Comparison of ENCODE assay signal across 8 cellular contexts in genomic region chr11:44595964-44596381, GRCh38. TPM values are rescaled to one million over a fixed set of nuclear protein-coding genes. Genes with fewer than 3 reads are reported as not detected.
A peak's percentile ranks its signal among the peaks of the same experiment; 100 is the strongest.
DNase-seq lines count a peak whose midpoint lies in the region; ATAC-seq and TF ChIP-seq lines count a peak whose summit lies in the region.

No MANE protein-coding gene starts in this region.

- ATAC-seq in DND-41 (ENCODE audit: insufficient read depth, low read depth), result no peak
- no peak for ATAC-seq in T-cell (replicated peaks in 1 of 4)
- ATAC-seq in PC-3, result no peak
- ATAC-seq in GM21526 (IDR thresholded peaks at IDR 0.05; ENCODE audit: low FRiP score, unreplicated experiment), result no peak

- H2AFZ ChIP-seq in DND-41 (ENCODE audit: low read depth, low read length) (no peak overlapping the region), PC-3 (ENCODE audit: low read length) (no peak overlapping the region)

- H3K9me3 ChIP-seq in DND-41 (ENCODE audit: insufficient read depth, low read length, severe bottlenecking) (no peaks in the 10 kb centered on the region), PC-3 (ENCODE audit: low read length) (no peaks in the 10 kb centered on the region)

- H3K27ac Mint-ChIP-seq in T-cell, result peak overlapping the region; percentile 97

- H3K36me3 Mint-ChIP-seq in T-cell, result peaks cover 21% of the 10 kb centered on the region

- H3K79me2 ChIP-seq in DND-41 (ENCODE audit: insufficient read depth, low read length) (peaks cover 11% of the 10 kb centered on the region; the same call in 1 of the 2 replicates), PC-3 (ENCODE audit: low read length) (no peaks in the 10 kb centered on the region)

- peaks cover 65% of the 10 kb centered on the region for H4K20me1 ChIP-seq in DND-41 (ENCODE audit: insufficient read depth, low read length)
- no peaks in the 10 kb centered on the region for H4K20me1 ChIP-seq in PC-3 (ENCODE audit: low read length)

- intact Hi-C loops in posterior cingulate gyrus (cut with DNase I), result no loop called here
- intact Hi-C loops in PC-3 (cut with micrococcal nuclease), result no loop called here

- H3K9ac ChIP-seq in DND-41 (ENCODE audit: low read depth, low read length) (no peak overlapping the region), PC-3 (ENCODE audit: low read length) (no peak overlapping the region)

- H3K36me3 ChIP-seq in DND-41 (ENCODE audit: insufficient read depth, low read length) (peaks cover 88% of the 10 kb centered on the region), PC-3 (ENCODE audit: low read depth, low read length) (no peaks in the 10 kb centered on the region)

- H3K27ac ChIP-seq in DND-41 (ENCODE audit: low read length) (peak overlapping the region; percentile 45; the same call in 1 of the 2 replicates), PC-3 (ENCODE audit: low read length) (no peak overlapping the region)

- BruUV-seq in PC-3 (replicated peaks; lab: Mats Ljungman, UMichigan), result no TSS peak

- H3K27me3 ChIP-seq in DND-41 (ENCODE audit: insufficient read depth, low read length, poor library complexity) (no peaks in the 10 kb centered on the region), PC-3 (ENCODE audit: low read length) (no peaks in the 10 kb centered on the region)

- CTCF ChIA-PET in T-cell (lab: Charles Lee), result interaction anchor here in 1 of 2 donors (0.5 to 2.2 kb wide), 3 partner anchors 22 to 139 kb away, joined by 4 to 7 read pairs (median 7); partner anchors contain the start of gene CD82
- CTCF ChIA-PET in PC-3 (lab: Charles Lee), result no interaction called here

- peaks cover 53 to 88% (median 66%) of the 10 kb centered on the region in 3 donors for H3K4me1 Mint-ChIP-seq in T-cell

- H3K4me2 ChIP-seq in DND-41 (ENCODE audit: insufficient read depth, low read length), result no peak overlapping the region
- no peak overlapping the region for H3K4me2 ChIP-seq in PC-3 (ENCODE audit: low read length)

- H3K27me3 Mint-ChIP-seq in T-cell, result no peaks in the 10 kb centered on the region

- POLR2A ChIA-PET in T-cell (lab: Charles Lee), result interaction anchor here in 1 of 2 donors (0.8 kb wide), 1 partner anchor 11 kb away, joined by 3 read pairs; no protein-coding TSS in a partner anchor
- POLR2A ChIA-PET in PC-3 (lab: Charles Lee; ENCODE audit: unreplicated experiment), result no interaction called here

- no peaks in the 10 kb centered on the region for H3K9me3 Mint-ChIP-seq in T-cell

- no peak for DNase-seq in DND-41
- DNase-seq in T-cell, result peak in 1 of 34 experiments; percentile 12
- peak; percentile 87 for DNase-seq in globus pallidus (ENCODE audit: low spot score)
- DNase-seq in posterior cingulate gyrus, result peak; percentile 62 to 96 (median 70)
- DNase-seq in PC-3, result no peak
- no peak for DNase-seq in kidney tubule cell (ENCODE audit: low spot score)
- no peak for DNase-seq in NCI-H748 treated with DMSO at 0.1 percent for 48 hours (lab: John Stamatoyannopoulos, UW)

- no peaks in the 10 kb centered on the region for H3K9me2 ChIP-seq in PC-3 (replicated peaks; ENCODE audit: low read length)

- TF ChIP-seq CTCF in DND-41 (IDR thresholded peaks at IDR 0.05; ENCODE audit: borderline replicate concordance, extremely low read depth, low read length, poor library complexity, severe bottlenecking) (no peak), PC-3 (conservative IDR thresholded peaks at IDR 0.05; ENCODE audit: low read depth, low read length) (no peak)

- H3K4me3 ChIP-seq in DND-41 (ENCODE audit: low read depth in 1 of 2, low read length in 2 of 2), result no peak overlapping the region
- no peak overlapping the region for H3K4me3 ChIP-seq in PC-3 (ENCODE audit: low read length)

- H3K4me3 Mint-ChIP-seq in T-cell, result peak overlapping the region in 2 of 3 donors; percentile 68 to 77

- H3K4me1 ChIP-seq in DND-41 (ENCODE audit: insufficient read depth, low read length), result peaks cover 17% of the 10 kb centered on the region
- no peaks in the 10 kb centered on the region for H3K4me1 ChIP-seq in PC-3 (ENCODE audit: insufficient read depth, low read length)

- H3F3A ChIP-seq in PC-3 (ENCODE audit: low read length, unreplicated experiment), result no peaks in the 10 kb centered on the region

RNA-seq across cellular contexts. Expression of gene CD82, which starts 30.5 kb away (rescaled TPM):
- total RNA-seq in T-cell (10 to 100 TPM; 53.4 to 99.6 (median 69.0) TPM), PC-3 (2014; rRNA removed) (4.3 and 5.0 TPM in 2 replicates)

Comparison
In these comparisons a context has a peak if more than half of its experiments do, and no peak if none do; other contexts are left out.
1. DNase-seq: peak in globus pallidus (single experiment) and posterior cingulate gyrus (10 of 10); none in DND-41 (single experiment), PC-3 (single experiment), kidney tubule cell (single experiment) and NCI-H748 treated with DMSO at 0.1 percent for 48 hours (single experiment).